1 cellular context compared by ENCODE assay signal in the genomic region with DNA sequence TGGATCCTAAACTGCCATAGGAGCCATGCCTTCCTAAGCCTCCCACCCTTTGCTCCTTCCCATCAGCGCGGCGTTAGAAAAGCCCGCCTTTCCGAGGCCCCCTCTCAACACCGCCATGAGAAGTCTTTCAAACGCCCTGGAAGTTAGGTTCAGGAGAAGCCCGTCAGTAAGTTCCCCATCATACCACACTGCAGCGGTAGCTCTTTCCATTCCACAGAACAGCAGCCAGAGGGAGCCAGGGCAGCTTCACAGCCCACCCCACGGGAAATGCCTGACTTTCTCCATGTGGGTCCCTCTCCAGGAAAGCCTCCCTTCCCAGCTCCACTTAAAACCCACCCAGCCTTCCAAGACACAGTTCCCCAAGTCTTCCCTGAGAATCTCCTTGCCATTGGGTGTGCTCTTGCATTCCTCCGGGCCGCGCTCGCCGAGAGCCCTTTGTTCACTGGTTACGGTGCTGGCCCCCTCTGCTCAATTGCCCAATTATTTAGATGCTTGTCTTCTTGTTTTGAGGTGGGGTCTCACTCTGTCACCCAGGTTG.
TF ChIP-seq lines count a peak whose summit lies in the region.

No MANE protein-coding gene starts in this region.

TF ChIP-seq in HepG2, 621 proteins besides CTCF, POLR2A, EP300 and RAD21 (continued from another document):
- TF ChIP-seq, protein P1, sequence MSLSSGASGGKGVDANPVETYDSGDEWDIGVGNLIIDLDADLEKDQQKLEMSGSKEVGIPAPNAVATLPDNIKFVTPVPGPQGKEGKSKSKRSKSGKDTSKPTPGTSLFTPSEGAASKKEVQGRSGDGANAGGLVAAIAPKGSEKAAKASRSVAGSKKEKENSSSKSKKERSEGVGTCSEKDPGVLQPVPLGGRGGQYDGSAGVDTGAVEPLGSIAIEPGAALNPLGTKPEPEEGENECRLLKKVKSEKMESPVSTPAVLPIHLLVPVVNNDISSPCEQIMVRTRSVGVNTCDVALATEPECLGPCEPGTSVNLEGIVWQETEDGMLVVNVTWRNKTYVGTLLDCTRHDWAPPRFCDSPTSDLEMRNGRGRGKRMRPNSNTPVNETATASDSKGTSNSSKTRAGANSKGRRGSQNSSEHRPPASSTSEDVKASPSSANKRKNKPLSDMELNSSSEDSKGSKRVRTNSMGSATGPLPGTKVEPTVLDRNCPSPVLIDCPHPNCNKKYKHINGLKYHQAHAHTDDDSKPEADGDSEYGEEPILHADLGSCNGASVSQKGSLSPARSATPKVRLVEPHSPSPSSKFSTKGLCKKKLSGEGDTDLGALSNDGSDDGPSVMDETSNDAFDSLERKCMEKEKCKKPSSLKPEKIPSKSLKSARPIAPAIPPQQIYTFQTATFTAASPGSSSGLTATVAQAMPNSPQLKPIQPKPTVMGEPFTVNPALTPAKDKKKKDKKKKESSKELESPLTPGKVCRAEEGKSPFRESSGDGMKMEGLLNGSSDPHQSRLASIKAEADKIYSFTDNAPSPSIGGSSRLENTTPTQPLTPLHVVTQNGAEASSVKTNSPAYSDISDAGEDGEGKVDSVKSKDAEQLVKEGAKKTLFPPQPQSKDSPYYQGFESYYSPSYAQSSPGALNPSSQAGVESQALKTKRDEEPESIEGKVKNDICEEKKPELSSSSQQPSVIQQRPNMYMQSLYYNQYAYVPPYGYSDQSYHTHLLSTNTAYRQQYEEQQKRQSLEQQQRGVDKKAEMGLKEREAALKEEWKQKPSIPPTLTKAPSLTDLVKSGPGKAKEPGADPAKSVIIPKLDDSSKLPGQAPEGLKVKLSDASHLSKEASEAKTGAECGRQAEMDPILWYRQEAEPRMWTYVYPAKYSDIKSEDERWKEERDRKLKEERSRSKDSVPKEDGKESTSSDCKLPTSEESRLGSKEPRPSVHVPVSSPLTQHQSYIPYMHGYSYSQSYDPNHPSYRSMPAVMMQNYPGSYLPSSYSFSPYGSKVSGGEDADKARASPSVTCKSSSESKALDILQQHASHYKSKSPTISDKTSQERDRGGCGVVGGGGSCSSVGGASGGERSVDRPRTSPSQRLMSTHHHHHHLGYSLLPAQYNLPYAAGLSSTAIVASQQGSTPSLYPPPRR (CRISPR knock-in tag; IDR thresholded peaks at IDR 0.05; ENCODE audit: borderline replicate concordance), result peak; percentile 10; the same call in 1 of the 2 replicates
- TF ChIP-seq ZSCAN29 (CRISPR knock-in tag; conservative IDR thresholded peaks at IDR 0.05) (0 out of 2 replicates have a peak, but pooled peaks have one; percentile 3), ZNF75D (CRISPR knock-in tag; IDR thresholded peaks at IDR 0.05; ENCODE audit: borderline replicate concordance) (no peak), ZNF230 (CRISPR knock-in tag; IDR thresholded peaks at IDR 0.05) (0 out of 2 replicates have a peak, but pooled peaks have one; percentile 36), BORCS8-MEF2B (CRISPR knock-in tag; IDR thresholded peaks at IDR 0.05) (peak; percentile 14; the same call in 1 of the 2 replicates), ZNF430 (CRISPR knock-in tag; IDR thresholded peaks at IDR 0.05) (no peak), ZFP36L1 (CRISPR knock-in tag; IDR thresholded peaks at IDR 0.05) (peak; percentile 32; the same call in 1 of the 2 replicates), ZNF33B (CRISPR knock-in tag; IDR thresholded peaks at IDR 0.05) (0 out of 2 replicates have a peak, but pooled peaks have one; percentile 5), TMF1 (CRISPR knock-in tag; IDR thresholded peaks at IDR 0.05; ENCODE audit: low read depth) (0 out of 2 replicates have a peak, but pooled peaks have one; percentile 11), SALL1 (CRISPR knock-in tag; IDR thresholded peaks at IDR 0.05) (0 out of 2 replicates have a peak, but pooled peaks have one; percentile 11), ZNF558 (CRISPR knock-in tag; IDR thresholded peaks at IDR 0.05; ENCODE audit: borderline replicate concordance) (0 out of 2 replicates have a peak, but pooled peaks have one; percentile 7), RARG (CRISPR knock-in tag; IDR thresholded peaks at IDR 0.05; ENCODE audit: low read depth) (0 out of 2 replicates have a peak, but pooled peaks have one; percentile 5), STAG1 (CRISPR knock-in tag; IDR thresholded peaks at IDR 0.05) (peak; percentile 35), NR2C2 (CRISPR knock-in tag; IDR thresholded peaks at IDR 0.05; ENCODE audit: borderline replicate concordance) (0 out of 2 replicates have a peak, but pooled peaks have one; percentile 12), ZNF749 (CRISPR knock-in tag; IDR thresholded peaks at IDR 0.05; ENCODE audit: borderline replicate concordance) (peak; percentile 51; the same call in 1 of the 2 replicates), ZSCAN9 (CRISPR knock-in tag; IDR thresholded peaks at IDR 0.05; ENCODE audit: borderline replicate concordance) (0 out of 2 replicates have a peak, but pooled peaks have one; percentile 2), DNMT3B (CRISPR knock-in tag; conservative IDR thresholded peaks at IDR 0.05) (0 out of 2 replicates have a peak, but pooled peaks have one; percentile 1), ISL2 (CRISPR knock-in tag; IDR thresholded peaks at IDR 0.05) (peak; percentile 40; the same call in 1 of the 2 replicates), IRF2 (CRISPR knock-in tag; IDR thresholded peaks at IDR 0.05) (no peak), XRCC5 (optimal IDR thresholded peaks at IDR 0.05; ENCODE audit: low read length) (peak; percentile 30), FLYWCH1 (CRISPR knock-in tag; IDR thresholded peaks at IDR 0.05) (0 out of 2 replicates have a peak, but pooled peaks have one; percentile 12), ZNF556 (CRISPR knock-in tag; IDR thresholded peaks at IDR 0.05; ENCODE audit: borderline replicate concordance) (peak; percentile 30; the same call in 1 of the 2 replicates)
- TF ChIP-seq, protein P2, sequence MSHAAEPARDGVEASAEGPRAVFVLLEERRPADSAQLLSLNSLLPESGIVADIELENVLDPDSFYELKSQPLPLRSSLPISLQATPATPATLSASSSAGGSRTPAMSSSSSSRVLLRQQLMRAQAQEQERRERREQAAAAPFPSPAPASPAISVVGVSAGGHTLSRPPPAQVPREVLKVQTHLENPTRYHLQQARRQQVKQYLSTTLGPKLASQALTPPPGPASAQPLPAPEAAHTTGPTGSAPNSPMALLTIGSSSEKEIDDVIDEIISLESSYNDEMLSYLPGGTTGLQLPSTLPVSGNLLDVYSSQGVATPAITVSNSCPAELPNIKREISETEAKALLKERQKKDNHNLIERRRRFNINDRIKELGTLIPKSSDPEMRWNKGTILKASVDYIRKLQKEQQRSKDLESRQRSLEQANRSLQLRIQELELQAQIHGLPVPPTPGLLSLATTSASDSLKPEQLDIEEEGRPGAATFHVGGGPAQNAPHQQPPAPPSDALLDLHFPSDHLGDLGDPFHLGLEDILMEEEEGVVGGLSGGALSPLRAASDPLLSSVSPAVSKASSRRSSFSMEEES (CRISPR knock-in tag; IDR thresholded peaks at IDR 0.05), result 0 out of 2 replicates have a peak, but pooled peaks have one; percentile 6
- TF ChIP-seq, protein P3, sequence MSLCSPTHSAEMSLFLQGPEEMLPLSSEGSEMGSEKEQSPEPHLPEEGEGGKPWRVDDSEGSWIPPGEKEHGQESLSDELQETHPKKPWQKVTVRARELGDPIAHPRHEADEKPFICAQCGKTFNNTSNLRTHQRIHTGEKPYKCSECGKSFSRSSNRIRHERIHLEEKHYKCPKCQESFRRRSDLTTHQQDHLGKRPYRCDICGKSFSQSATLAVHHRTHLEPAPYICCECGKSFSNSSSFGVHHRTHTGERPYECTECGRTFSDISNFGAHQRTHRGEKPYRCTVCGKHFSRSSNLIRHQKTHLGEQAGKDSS (CRISPR knock-in tag; IDR thresholded peaks at IDR 0.05; ENCODE audit: borderline replicate concordance, low read depth), result 0 out of 2 replicates have a peak, but pooled peaks have one; percentile 16
- TF ChIP-seq, protein P4, sequence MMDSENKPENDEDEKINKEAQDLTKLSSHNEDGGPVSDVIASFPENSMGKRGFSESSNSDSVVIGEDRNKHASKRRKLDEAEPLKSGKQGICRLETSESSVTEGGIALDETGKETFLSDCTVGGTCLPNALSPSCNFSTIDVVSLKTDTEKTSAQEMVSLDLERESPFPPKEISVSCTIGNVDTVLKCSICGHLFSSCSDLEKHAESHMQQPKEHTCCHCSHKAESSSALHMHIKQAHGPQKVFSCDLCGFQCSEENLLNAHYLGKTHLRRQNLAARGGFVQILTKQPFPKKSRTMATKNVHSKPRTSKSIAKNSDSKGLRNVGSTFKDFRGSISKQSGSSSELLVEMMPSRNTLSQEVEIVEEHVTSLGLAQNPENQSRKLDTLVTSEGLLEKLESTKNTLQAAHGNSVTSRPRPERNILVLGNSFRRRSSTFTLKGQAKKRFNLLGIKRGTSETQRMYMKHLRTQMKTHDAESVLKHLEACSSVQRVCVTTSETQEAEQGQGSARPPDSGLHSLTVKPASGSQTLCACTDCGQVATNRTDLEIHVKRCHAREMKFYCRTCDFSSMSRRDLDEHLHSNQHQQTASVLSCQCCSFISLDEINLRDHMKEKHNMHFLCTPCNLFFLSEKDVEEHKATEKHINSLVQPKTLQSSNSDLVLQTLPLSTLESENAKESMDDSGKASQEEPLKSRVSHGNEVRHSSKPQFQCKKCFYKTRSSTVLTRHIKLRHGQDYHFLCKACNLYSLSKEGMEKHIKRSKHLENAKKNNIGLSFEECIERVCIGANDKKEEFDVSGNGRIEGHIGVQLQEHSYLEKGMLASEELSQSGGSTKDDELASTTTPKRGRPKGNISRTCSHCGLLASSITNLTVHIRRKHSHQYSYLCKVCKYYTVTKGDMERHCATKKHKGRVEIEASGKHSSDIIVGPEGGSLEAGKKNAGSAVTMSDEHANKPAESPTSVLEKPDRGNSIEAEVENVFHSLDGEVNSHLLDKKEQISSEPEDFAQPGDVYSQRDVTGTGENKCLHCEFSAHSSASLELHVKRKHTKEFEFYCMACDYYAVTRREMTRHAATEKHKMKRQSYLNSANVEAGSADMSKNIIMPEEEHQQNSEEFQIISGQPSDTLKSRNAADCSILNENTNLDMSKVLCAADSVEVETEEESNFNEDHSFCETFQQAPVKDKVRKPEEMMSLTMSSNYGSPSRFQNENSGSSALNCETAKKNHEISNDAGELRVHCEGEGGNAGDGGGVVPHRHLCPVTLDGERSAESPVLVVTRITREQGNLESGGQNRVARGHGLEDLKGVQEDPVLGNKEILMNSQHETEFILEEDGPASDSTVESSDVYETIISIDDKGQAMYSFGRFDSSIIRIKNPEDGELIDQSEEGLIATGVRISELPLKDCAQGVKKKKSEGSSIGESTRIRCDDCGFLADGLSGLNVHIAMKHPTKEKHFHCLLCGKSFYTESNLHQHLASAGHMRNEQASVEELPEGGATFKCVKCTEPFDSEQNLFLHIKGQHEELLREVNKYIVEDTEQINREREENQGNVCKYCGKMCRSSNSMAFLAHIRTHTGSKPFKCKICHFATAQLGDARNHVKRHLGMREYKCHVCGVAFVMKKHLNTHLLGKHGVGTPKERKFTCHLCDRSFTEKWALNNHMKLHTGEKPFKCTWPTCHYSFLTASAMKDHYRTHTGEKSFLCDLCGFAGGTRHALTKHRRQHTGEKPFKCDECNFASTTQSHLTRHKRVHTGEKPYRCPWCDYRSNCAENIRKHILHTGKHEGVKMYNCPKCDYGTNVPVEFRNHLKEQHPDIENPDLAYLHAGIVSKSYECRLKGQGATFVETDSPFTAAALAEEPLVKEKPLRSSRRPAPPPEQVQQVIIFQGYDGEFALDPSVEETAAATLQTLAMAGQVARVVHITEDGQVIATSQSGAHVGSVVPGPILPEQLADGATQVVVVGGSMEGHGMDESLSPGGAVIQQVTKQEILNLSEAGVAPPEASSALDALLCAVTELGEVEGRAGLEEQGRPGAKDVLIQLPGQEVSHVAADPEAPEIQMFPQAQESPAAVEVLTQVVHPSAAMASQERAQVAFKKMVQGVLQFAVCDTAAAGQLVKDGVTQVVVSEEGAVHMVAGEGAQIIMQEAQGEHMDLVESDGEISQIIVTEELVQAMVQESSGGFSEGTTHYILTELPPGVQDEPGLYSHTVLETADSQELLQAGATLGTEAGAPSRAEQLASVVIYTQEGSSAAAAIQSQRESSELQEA (CRISPR knock-in tag; IDR thresholded peaks at IDR 0.05; ENCODE audit: not compliant biosample characterization), result peak; percentile 52
- TF ChIP-seq, protein P5, sequence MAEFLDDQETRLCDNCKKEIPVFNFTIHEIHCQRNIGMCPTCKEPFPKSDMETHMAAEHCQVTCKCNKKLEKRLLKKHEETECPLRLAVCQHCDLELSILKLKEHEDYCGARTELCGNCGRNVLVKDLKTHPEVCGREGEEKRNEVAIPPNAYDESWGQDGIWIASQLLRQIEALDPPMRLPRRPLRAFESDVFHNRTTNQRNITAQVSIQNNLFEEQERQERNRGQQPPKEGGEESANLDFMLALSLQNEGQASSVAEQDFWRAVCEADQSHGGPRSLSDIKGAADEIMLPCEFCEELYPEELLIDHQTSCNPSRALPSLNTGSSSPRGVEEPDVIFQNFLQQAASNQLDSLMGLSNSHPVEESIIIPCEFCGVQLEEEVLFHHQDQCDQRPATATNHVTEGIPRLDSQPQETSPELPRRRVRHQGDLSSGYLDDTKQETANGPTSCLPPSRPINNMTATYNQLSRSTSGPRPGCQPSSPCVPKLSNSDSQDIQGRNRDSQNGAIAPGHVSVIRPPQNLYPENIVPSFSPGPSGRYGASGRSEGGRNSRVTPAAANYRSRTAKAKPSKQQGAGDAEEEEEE (CRISPR knock-in tag; IDR thresholded peaks at IDR 0.05; ENCODE audit: borderline replicate concordance), result 0 out of 2 replicates have a peak, but pooled peaks have one; percentile 26
- TF ChIP-seq, protein P6, sequence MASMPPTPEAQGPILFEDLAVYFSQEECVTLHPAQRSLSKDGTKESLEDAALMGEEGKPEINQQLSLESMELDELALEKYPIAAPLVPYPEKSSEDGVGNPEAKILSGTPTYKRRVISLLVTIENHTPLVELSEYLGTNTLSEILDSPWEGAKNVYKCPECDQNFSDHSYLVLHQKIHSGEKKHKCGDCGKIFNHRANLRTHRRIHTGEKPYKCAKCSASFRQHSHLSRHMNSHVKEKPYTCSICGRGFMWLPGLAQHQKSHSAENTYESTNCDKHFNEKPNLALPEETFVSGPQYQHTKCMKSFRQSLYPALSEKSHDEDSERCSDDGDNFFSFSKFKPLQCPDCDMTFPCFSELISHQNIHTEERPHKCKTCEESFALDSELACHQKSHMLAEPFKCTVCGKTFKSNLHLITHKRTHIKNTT (CRISPR knock-in tag; IDR thresholded peaks at IDR 0.05), result no peak
